In genomic region chr21:39776589-39776988, GRCh38 we compare ENCODE assay signal across 21 cellular contexts. TPM values are rescaled to one million over a fixed set of nuclear protein-coding genes. Genes with fewer than 3 reads are reported as not detected.
DNase-seq lines count a peak whose midpoint lies in the region; ATAC-seq, FAIRE-seq and TF ChIP-seq lines count a peak whose summit lies in the region.
"Had no signal": no experiment of that assay in that cellular context is flagged by ENCODE, and none has a peak within 500 bp of the region (broad histone marks: within the 10 kb centered on the region; RNA-seq: fewer than 3 reads in every experiment).

No MANE protein-coding gene starts in this region.

- BruUV-seq in HepG2 (replicated peaks; lab: Mats Ljungman, UMichigan) = no TSS peak

- peak overlapping the region; percentile 63 for H3K27ac Mint-ChIP-seq in mesothelial cell of epicardium
- H3K27ac Mint-ChIP-seq: CD14-positive monocyte, HFFc6 had no signal

- H3K4me3 ChIP-seq in right lobe of liver (no peak overlapping the region), HepG2 (replicated peaks in 1 of 3; ENCODE audit: insufficient read depth in 1 of 3, low read depth in 2 of 3, low read length in 3 of 3) (no peak overlapping the region), astrocyte of the spinal cord (ENCODE audit: low read depth, low read length) (no peak overlapping the region)
- H3K4me3 ChIP-seq: A549 had no signal

- no peak overlapping the region for H3K4me3 Mint-ChIP-seq in mesothelial cell of epicardium
- H3K4me3 Mint-ChIP-seq: CD14-positive monocyte, HFFc6 had no signal

- FAIRE-seq in HepG2 (lab: Jason Lieb, UNC) = no peak
- FAIRE-seq: A549, H54 had no signal

- TF ChIP-seq RAD21 in HepG2 (CRISPR knock-in tag; IDR thresholded peaks at IDR 0.05) = no peak

- peaks cover 6% of the 10 kb centered on the region for H3K9me3 Mint-ChIP-seq in mesothelial cell of epicardium
- H3K9me3 Mint-ChIP-seq: CD14-positive monocyte had no signal

- H3K27me3 Mint-ChIP-seq in mesothelial cell of epicardium (ENCODE audit: low read depth) = no peaks in the 10 kb centered on the region

- H3K27ac ChIP-seq in right lobe of liver (no peak overlapping the region), HepG2 (ENCODE audit: extremely low read length, insufficient read depth, low read length) (no peak overlapping the region)
- H3K27ac ChIP-seq: A549 had no signal

- CTCF ChIA-PET in HepG2 (lab: Yijun Ruan, JAX; ENCODE audit: low intra/inter-chr PET ratio, low total read pairs) = no interaction called here

- H2AFZ ChIP-seq in HepG2 (ENCODE audit: low read length) = no peak overlapping the region

- TF ChIP-seq CTCF in right lobe of liver (IDR thresholded peaks at IDR 0.05) (no peak), HepG2 (CRISPR knock-in tag; IDR thresholded peaks at IDR 0.05) (no peak), astrocyte of the spinal cord (IDR thresholded peaks at IDR 0.05; ENCODE audit: low read depth, low read length) (no peak), mesothelial cell of epicardium (IDR thresholded peaks at IDR 0.05; ENCODE audit: unreplicated experiment) (no peak)

- peak; percentile 40 to 86 (median 56) for ATAC-seq in right lobe of liver
- ATAC-seq in HepG2 = no peak
- ATAC-seq in HG03460 (IDR thresholded peaks at IDR 0.05; ENCODE audit: unreplicated experiment) = no peak
- ATAC-seq: A549 had no signal

- DNase-seq in right lobe of liver (no peak), HepG2 (ENCODE audit: low spot score) (no peak), astrocyte of the spinal cord (ENCODE audit: low read depth, low spot score) (peak; percentile 74), mesothelial cell of epicardium (ENCODE audit: low spot score in 2 of 2, unreplicated experiment in 2 of 2) (no peak), NCI-H1436 treated with DMSO at 0.1 percent for 48 hours (lab: John Stamatoyannopoulos, UW) (no peak), DMS114 treated with DMSO at 0.1 percent for 48 hours (lab: John Stamatoyannopoulos, UW; ENCODE audit: unreplicated experiment) (no peak), KBM-7 (no peak)
- DNase-seq: AML-193; COR-L47; HFFc6; Karpas-422; NCI-H1930; NCI-H2171 treated with DMSO at 0.1 percent for 48 hours; NCI-H446 treated with DMSO at 0.1 percent for 48 hours; NK-92 treated with Interleukin-12 subunit alpha and Interleukin-12 subunit beta, amount 100 ng/mL, for 24 hours; SIG-M5 had no signal

- POLR2A ChIA-PET in HepG2 (lab: Yijun Ruan, JAX) = no interaction called here

- TF ChIP-seq POLR2A in right lobe of liver (IDR thresholded peaks at IDR 0.05) (no peak), HepG2 (IDR thresholded peaks at IDR 0.05; ENCODE audit: insufficient read depth in 1 of 2, low read depth in 2 of 2, low read length in 2 of 2) (no peak)

- 6% methylated on average over 3 of the region's 3 CpGs for WGBS in right lobe of liver (ENCODE audit: insufficient coverage, low coverage, low lambda C conversion rate, missing lambda C conversion rate)
- WGBS in HepG2 (ENCODE audit: low lambda C conversion rate) = 0% methylated on average over 2 of the region's 3 CpGs

- no peak overlapping the region for H3K9ac ChIP-seq in HepG2 (ENCODE audit: insufficient read depth, low read depth, low read length)

- intact Hi-C loops in right lobe of liver (cut with DNase I) (no loop called here), HepG2 (cut with micrococcal nuclease; ENCODE audit: unreplicated experiment) (no loop called here)

- no peaks in the 10 kb centered on the region for H3K9me3 ChIP-seq in right lobe of liver
- H3K9me3 ChIP-seq in HepG2 (ENCODE audit: low read length) = no peaks in the 10 kb centered on the region
- H3K9me3 ChIP-seq: A549 had no signal

- no peaks in the 10 kb centered on the region for H3K36me3 ChIP-seq in right lobe of liver
- H3K36me3 ChIP-seq in HepG2 (replicated peaks in 1 of 2; ENCODE audit: control insufficient read depth in 1 of 2, insufficient read depth in 2 of 2, low read length in 2 of 2) = no peaks in the 10 kb centered on the region

- H4K20me1 ChIP-seq in HepG2 (ENCODE audit: insufficient read depth, low read length) = no peaks in the 10 kb centered on the region

- H3K4me2 ChIP-seq in HepG2 (ENCODE audit: low read depth, low read length) = no peak overlapping the region
- H3K4me2 ChIP-seq: A549 had no signal

- H3K4me1 Mint-ChIP-seq in mesothelial cell of epicardium = peaks cover 44% of the 10 kb centered on the region
- H3K4me1 Mint-ChIP-seq: CD14-positive monocyte had no signal

- in situ Hi-C loops in HepG2 (cut with HindIII; ENCODE audit: extremely low pct_ligation_motif_present, low pct_unique_long_range_greater_than_20kb) (loop anchor here (25.0 kb wide), 1 partner anchor 336 kb away; no protein-coding TSS in a partner anchor), astrocyte of the spinal cord (cut with HindIII; ENCODE audit: low sequenced_read_pairs) (no loop called here), KBM-7 (cut with MboI; ENCODE audit: low pct_unique_long_range_greater_than_20kb, low sequenced_read_pairs) (no loop called here)

- H3K27me3 ChIP-seq in right lobe of liver (no peaks in the 10 kb centered on the region), HepG2 (ENCODE audit: control insufficient read depth in 1 of 2, insufficient read depth in 2 of 2, low read length in 2 of 2) (no peaks in the 10 kb centered on the region)

- H3K4me1 ChIP-seq in right lobe of liver (no peaks in the 10 kb centered on the region), HepG2 (ENCODE audit: insufficient read depth, low read length) (no peaks in the 10 kb centered on the region)
- H3K4me1 ChIP-seq: A549 had no signal

- H3K79me2 ChIP-seq in HepG2 (ENCODE audit: insufficient read depth, low read length) = no peaks in the 10 kb centered on the region

- peaks cover 9% of the 10 kb centered on the region for H3K36me3 Mint-ChIP-seq in mesothelial cell of epicardium
- H3K36me3 Mint-ChIP-seq: CD14-positive monocyte had no signal

- TF ChIP-seq EP300 in HepG2 (IDR thresholded peaks at IDR 0.05; ENCODE audit: low read depth in 2 of 2, low read length in 2 of 2) (no peak), HepG2 (CRISPR knock-in tag; IDR thresholded peaks at IDR 0.05; ENCODE audit: borderline replicate concordance) (no peak)

TF ChIP-seq in HepG2, 621 proteins besides CTCF, POLR2A, EP300 and RAD21 (continues in another document):
- TF ChIP-seq ZFP36L2 (CRISPR knock-in tag; IDR thresholded peaks at IDR 0.05) (no peak), SAFB2 (CRISPR knock-in tag; IDR thresholded peaks at IDR 0.05; ENCODE audit: borderline replicate concordance, low read depth) (no peak), ETS1 (CRISPR knock-in tag; IDR thresholded peaks at IDR 0.05) (no peak)

RNA-seq across cellular contexts. Expression of gene IGSF5, which starts 31.6 kb away (rescaled TPM):
- total RNA-seq in right lobe of liver (not detected), HepG2 (2016; rRNA removed; fragmentation: Illumina TruSeq; extraction: Trizol) (not detected in 2 replicates), mesothelial cell of epicardium (2.2 to 2.5 TPM (median 2.2 TPM) in 3 replicates)
- total RNA-seq in HepG2 (2016; cell fraction: cytosol; rRNA removed; fragmentation: Illumina TruSeq; extraction: Trizol; ENCODE audit: low read depth) = not detected in 2 replicates
- total RNA-seq in HepG2 (2016; cell fraction: insoluble cytoplasmic fraction; rRNA removed; fragmentation: Illumina TruSeq; extraction: Trizol) = not detected in 2 replicates
- not detected in 2 replicates for total RNA-seq in HepG2 (2016; cell fraction: membrane; rRNA removed; fragmentation: Illumina TruSeq; extraction: Trizol)
- total RNA-seq in HepG2 (2016; cell fraction: nucleus; rRNA removed; fragmentation: Illumina TruSeq; extraction: Trizol) = not detected in 2 replicates
- not detected in 2 replicates for polyA plus RNA-seq in HepG2 (2011; rRNA removed)
- polyA plus RNA-seq in HepG2 (2011; cell fraction: cytosol; rRNA removed) = not detected in 2 replicates
- polyA plus RNA-seq in HepG2 (2011; cell fraction: nucleus; rRNA removed) = not detected in 2 replicates
- not detected in 2 replicates for polyA plus RNA-seq in HepG2 (2012)
- not detected in 2 replicates for polyA plus RNA-seq in HepG2 (2016; cell fraction: cytosol; fragmentation: Illumina TruSeq; extraction: Trizol; ENCODE audit: low read depth)
- polyA plus RNA-seq in HepG2 (2016; cell fraction: insoluble cytoplasmic fraction; fragmentation: Illumina TruSeq; extraction: Trizol; ENCODE audit: low read depth) = not detected in 2 replicates
- polyA plus RNA-seq in HepG2 (2016; cell fraction: membrane; fragmentation: Illumina TruSeq; extraction: Trizol; ENCODE audit: low read depth) = not detected in 2 replicates
- polyA plus RNA-seq in HepG2 (2016; cell fraction: nucleus; fragmentation: Illumina TruSeq; extraction: Trizol; ENCODE audit: insufficient read depth, low read depth) = not detected in 2 replicates
- polyA minus RNA-seq in HepG2 (2011; rRNA and poly(A)+ RNA removed; ENCODE audit: low replicate concordance) = not detected in 2 replicates
- polyA minus RNA-seq in HepG2 (2011; cell fraction: cytosol; rRNA and poly(A)+ RNA removed) = not detected in 2 replicates
- not detected in 2 replicates for polyA minus RNA-seq in HepG2 (2011; cell fraction: nucleus; rRNA and poly(A)+ RNA removed)
- total RNA-seq: HFFc6, OCI-LY7 had no signal
- polyA plus RNA-seq: A549, CD14-positive monocyte had no signal

Comparison
In these comparisons a context has a peak if more than half of its experiments do, and no peak if none do; other contexts are left out.
1. ATAC-seq: peak in right lobe of liver (4 of 4); none in HepG2 (single experiment) and HG03460 (single experiment).